Comparison of ENCODE assay signal across 9 cellular contexts in genomic region chr9:113187935-113188595, GRCh38. TPM values are rescaled to one million over a fixed set of nuclear protein-coding genes. Genes with fewer than 3 reads are reported as not detected.
DNase-seq lines count a peak whose midpoint lies in the region; ATAC-seq and TF ChIP-seq lines count a peak whose summit lies in the region.
"Had no signal": no experiment of that assay in that cellular context is flagged by ENCODE, and none has a peak within 500 bp of the region (broad histone marks: within the 10 kb centered on the region; RNA-seq: fewer than 3 reads in every experiment).

No MANE protein-coding gene starts in this region.

- ATAC-seq in Right ventricle myocardium superior (ENCODE audit: poor library complexity) (peak; percentile 81), GM19397 (IDR thresholded peaks at IDR 0.05; ENCODE audit: unreplicated experiment) (no peak), HG03520 (IDR thresholded peaks at IDR 0.05; ENCODE audit: unreplicated experiment) (no peak)

- H3K4me1 ChIP-seq in sigmoid colon = no peaks in the 10 kb centered on the region
- H3K4me1 ChIP-seq: prostate gland had no signal

- peak; percentile 19 for DNase-seq in H4 (ENCODE audit: low spot score)
- DNase-seq in SW480 (ENCODE audit: low spot score) = peak; percentile 39
- DNase-seq in Right ventricle myocardium superior = peak; percentile 50
- peak; percentile 84 for DNase-seq in sigmoid colon
- DNase-seq in UCSD-AML1 (lab: John Stamatoyannopoulos, UW; ENCODE audit: unreplicated experiment) = no peak
- DNase-seq in NCI-H2029 (lab: John Stamatoyannopoulos, UW) = no peak

- peak overlapping the region in 3 of 4 donors; percentile 8 to 54 (median 44) for H3K27ac ChIP-seq in sigmoid colon
- H3K27ac ChIP-seq: prostate gland had no signal

- peak in 1 of 4 donors; percentile 36 for TF ChIP-seq EP300 in sigmoid colon (IDR thresholded peaks at IDR 0.05)

- TF ChIP-seq CTCF in sigmoid colon (IDR thresholded peaks at IDR 0.05) = no peak

- H3K9me3 ChIP-seq in sigmoid colon = no peaks in the 10 kb centered on the region
- H3K9me3 ChIP-seq: prostate gland had no signal

- WGBS in sigmoid colon, 2 donors = 90 to 91% methylated on average over 9 of the region's 9 CpGs

- H3K27me3 ChIP-seq in sigmoid colon = no peaks in the 10 kb centered on the region

- intact Hi-C loops in Right ventricle myocardium superior (cut with DNase I) = no loop called here
- intact Hi-C loops in sigmoid colon (cut with DNase I) = no loop called here

- no peak for TF ChIP-seq POLR2A in sigmoid colon (IDR thresholded peaks at IDR 0.05)

- peaks cover 15 to 99% (median 49%) of the 10 kb centered on the region in 4 donors for H3K36me3 ChIP-seq in sigmoid colon

- H3K4me3 ChIP-seq in sigmoid colon = no peak overlapping the region
- H3K4me3 ChIP-seq: prostate gland had no signal

RNA-seq across cellular contexts. Expression of gene FKBP15, which starts 33.0 kb away (rescaled TPM):
- total RNA-seq in H4 (2014; rRNA removed; shearing (Covaris generic)) = 15.6 and 21.8 TPM in 2 replicates
- total RNA-seq in Right ventricle myocardium superior = 18.1 TPM
- total RNA-seq in sigmoid colon = 10 to 100 TPM; 18.8 to 22.5 (median 20.9) TPM
- polyA plus RNA-seq in sigmoid colon = 10 to 100 TPM in 1 of 3 donors, 1 to 10 TPM in 2; 7.2 to 16.5 (median 9.5) TPM

RNA-seq across cellular contexts. Expression of gene SLC31A1, which starts 33.3 kb away (rescaled TPM):
- total RNA-seq in H4 (2014; rRNA removed; shearing (Covaris generic)) = 34.3 and 36.1 TPM in 2 replicates
- total RNA-seq in Right ventricle myocardium superior (9.4 TPM), sigmoid colon (1 to 10 TPM; 7.1 to 9.6 (median 8.6) TPM)
- polyA plus RNA-seq in sigmoid colon = 10 to 100 TPM in 2 of 3 donors, 1 to 10 TPM in 1; 4.2 to 28.0 (median 12.0) TPM

RNA-seq across cellular contexts. Expression of gene SLC31A2, which starts 37.3 kb away (rescaled TPM):
- 7.3 and 9.8 TPM in 2 replicates for total RNA-seq in H4 (2014; rRNA removed; shearing (Covaris generic))
- total RNA-seq in Right ventricle myocardium superior = 14.1 TPM
- 10 to 100 TPM in 2 of 4 donors, 1 to 10 TPM in 2; 4.5 to 12.5 (median 7.7) TPM for total RNA-seq in sigmoid colon
- 10 to 100 TPM; 10.8 to 19.9 (median 13.0) TPM for polyA plus RNA-seq in sigmoid colon

Comparison
In these comparisons a context has a peak if more than half of its experiments do, and no peak if none do; other contexts are left out.
1. DNase-seq: peak in H4 (single experiment), SW480 (single experiment), Right ventricle myocardium superior (single experiment) and sigmoid colon (single experiment); none in UCSD-AML1 (single experiment) and NCI-H2029 (single experiment).